In genomic region chr19:44891016-44891882, GRCh38 we compare ENCODE assay signal across 8 cellular contexts. TPM values are rescaled to one million over a fixed set of nuclear protein-coding genes. Genes with fewer than 3 reads are reported as not detected.
DNase-seq lines count a peak whose midpoint lies in the region; ATAC-seq lines count a peak whose summit lies in the region.

TSS of gene TOMM40 (plus strand) at chr19:44891254. CDS start at chr19:44891416, 162 bp downstream.

- H3K4me1 ChIP-seq in effector memory CD4-positive, alpha-beta T cell (ENCODE audit: control insufficient read depth, insufficient read depth, low read length, poor library complexity, severe bottlenecking) = peaks cover 15% of the 10 kb centered on the region

- H3K27ac Mint-ChIP-seq in stimulated activated naive CD8-positive, alpha-beta T cell treated with anti-CD3 and anti-CD28 coated beads, Interleukin-15, amount 100 ng/mL, for 72 hours = peak within 1 kb of the TSS; percentile 94 to 95

- DNase-seq in DMS53 (lab: John Stamatoyannopoulos, UW) (peak; percentile 100), NCI-H1048 (lab: John Stamatoyannopoulos, UW) (peak; percentile 100), UCSD-AML1 (lab: John Stamatoyannopoulos, UW; ENCODE audit: unreplicated experiment) (peak; percentile 37), mucosa of gallbladder (ENCODE audit: low spot score) (no peak)
- no peak for DNase-seq in effector memory CD4-positive, alpha-beta T cell
- no peak for DNase-seq in stimulated activated naive CD8-positive, alpha-beta T cell treated with anti-CD3 and anti-CD28 coated beads, Interleukin-15, amount 100 ng/mL, for 72 hours

- H3K9me3 Mint-ChIP-seq in stimulated activated naive CD8-positive, alpha-beta T cell treated with anti-CD3 and anti-CD28 coated beads, Interleukin-15, amount 100 ng/mL, for 72 hours = no peaks in the 10 kb centered on the region

- H3K27ac ChIP-seq in effector memory CD4-positive, alpha-beta T cell (ENCODE audit: insufficient read depth, low read length, poor library complexity, severe bottlenecking) = peak within 1 kb of the TSS; percentile 88

- ATAC-seq in GM21717 (IDR thresholded peaks at IDR 0.05; ENCODE audit: unreplicated experiment) = peak; percentile 55
- no peak for ATAC-seq in stimulated activated naive CD8-positive, alpha-beta T cell treated with anti-CD3 and anti-CD28 coated beads, Interleukin-15, amount 100 ng/mL, for 72 hours
- ATAC-seq in HG02970 (IDR thresholded peaks at IDR 0.05; ENCODE audit: low FRiP score, unreplicated experiment) = no peak

- H3K27me3 ChIP-seq in effector memory CD4-positive, alpha-beta T cell (replicated peaks; ENCODE audit: control insufficient read depth, insufficient read depth, low read length, poor library complexity, severe bottlenecking) = no peaks in the 10 kb centered on the region

- no peaks in the 10 kb centered on the region for H3K27me3 Mint-ChIP-seq in stimulated activated naive CD8-positive, alpha-beta T cell treated with anti-CD3 and anti-CD28 coated beads, Interleukin-15, amount 100 ng/mL, for 72 hours

- peak within 1 kb of the TSS; percentile 55 for H3K4me3 ChIP-seq in effector memory CD4-positive, alpha-beta T cell (ENCODE audit: insufficient read depth, low read depth, low read length, poor library complexity, severe bottlenecking)

- peaks cover 55% of the 10 kb centered on the region for H3K4me1 Mint-ChIP-seq in stimulated activated naive CD8-positive, alpha-beta T cell treated with anti-CD3 and anti-CD28 coated beads, Interleukin-15, amount 100 ng/mL, for 72 hours

- H3K36me3 ChIP-seq in effector memory CD4-positive, alpha-beta T cell (ENCODE audit: control insufficient read depth, insufficient read depth, low read length) = peaks cover 31% of the 10 kb centered on the region

- peak within 1 kb of the TSS; percentile 80 to 91 for H3K4me3 Mint-ChIP-seq in stimulated activated naive CD8-positive, alpha-beta T cell treated with anti-CD3 and anti-CD28 coated beads, Interleukin-15, amount 100 ng/mL, for 72 hours

- H3K9me3 ChIP-seq in effector memory CD4-positive, alpha-beta T cell (ENCODE audit: control insufficient read depth, low read length) = no peaks in the 10 kb centered on the region

RNA-seq across cellular contexts. Expression of gene TOMM40, which starts in this region (rescaled TPM):
- 35.0 TPM for total RNA-seq in mucosa of gallbladder

Comparison
In these comparisons a context has a peak if more than half of its experiments do, and no peak if none do; other contexts are left out.
1. DNase-seq: peak in DMS53 (single experiment), NCI-H1048 (single experiment) and UCSD-AML1 (single experiment); none in effector memory CD4-positive, alpha-beta T cell (0 of 3), mucosa of gallbladder (single experiment) and stimulated activated naive CD8-positive, alpha-beta T cell treated with anti-CD3 and anti-CD28 coated beads, Interleukin-15, amount 100 ng/mL, for 72 hours (0 of 2).